ENCODE assay signal across 7 cellular contexts in genomic region chr7:27739301-27739913, GRCh38. TPM values are rescaled to one million over a fixed set of nuclear protein-coding genes. Genes with fewer than 3 reads are reported as not detected.
A peak's percentile ranks its signal among the peaks of the same experiment; 100 is the strongest.
DNase-seq lines count a peak whose midpoint lies in the region; ATAC-seq and TF ChIP-seq lines count a peak whose summit lies in the region.

No MANE protein-coding gene starts in this region.

- no peaks in the 10 kb centered on the region for H3K9me3 ChIP-seq in prostate gland

- peak; percentile 35 for DNase-seq in GDM1 (lab: John Stamatoyannopoulos, UW)
- peak; percentile 46 for DNase-seq in foreskin melanocyte
- no peak for DNase-seq in prostate gland (ENCODE audit: low spot score)
- DNase-seq in ACHN: no peak

- ATAC-seq in GM21360 (IDR thresholded peaks at IDR 0.05; ENCODE audit: unreplicated experiment) (peak; percentile 33), HG03565 (IDR thresholded peaks at IDR 0.05; ENCODE audit: unreplicated experiment) (peak; percentile 22)

- intact Hi-C loops in prostate gland (cut with DNase I): no loop called here

- in situ Hi-C loops in ACHN (cut with HindIII; ENCODE audit: low pct_ligation_motif_present, low pct_unique_long_range_greater_than_20kb, low sequenced_read_pairs): no loop called here

- no peaks in the 10 kb centered on the region for H3K27me3 ChIP-seq in prostate gland (replicated peaks; ENCODE audit: insufficient read depth)

- 4% methylated on average over 17 of the region's 17 CpGs for WGBS in prostate gland

- peak overlapping the region; percentile 98 to 99 for H3K4me3 ChIP-seq in prostate gland

- no peaks in the 10 kb centered on the region for H3K36me3 ChIP-seq in prostate gland

- H3K4me1 ChIP-seq in prostate gland (replicated peaks): no peaks in the 10 kb centered on the region

- TF ChIP-seq POLR2A in prostate gland (IDR thresholded peaks at IDR 0.05): no peak

- TF ChIP-seq CTCF in VCaP (conservative IDR thresholded peaks at IDR 0.05): no peak
- TF ChIP-seq CTCF in prostate gland (IDR thresholded peaks at IDR 0.05): no peak

- peak overlapping the region; percentile 85 for H3K27ac ChIP-seq in VCaP
- peak overlapping the region; percentile 99 to 100 for H3K27ac ChIP-seq in prostate gland

RNA-seq across cellular contexts. Expression of gene TAX1BP1, which starts 0.6 kb away (rescaled TPM):
- 100 to 1,000 TPM; 105 to 125 TPM for total RNA-seq in prostate gland

Comparison
In these comparisons a context has a peak if more than half of its experiments do, and no peak if none do; other contexts are left out.
1. DNase-seq: peak in GDM1 (single experiment) and foreskin melanocyte (single experiment); none in prostate gland (single experiment) and ACHN (single experiment).